4 cellular contexts compared by ENCODE assay signal in the genomic region with DNA sequence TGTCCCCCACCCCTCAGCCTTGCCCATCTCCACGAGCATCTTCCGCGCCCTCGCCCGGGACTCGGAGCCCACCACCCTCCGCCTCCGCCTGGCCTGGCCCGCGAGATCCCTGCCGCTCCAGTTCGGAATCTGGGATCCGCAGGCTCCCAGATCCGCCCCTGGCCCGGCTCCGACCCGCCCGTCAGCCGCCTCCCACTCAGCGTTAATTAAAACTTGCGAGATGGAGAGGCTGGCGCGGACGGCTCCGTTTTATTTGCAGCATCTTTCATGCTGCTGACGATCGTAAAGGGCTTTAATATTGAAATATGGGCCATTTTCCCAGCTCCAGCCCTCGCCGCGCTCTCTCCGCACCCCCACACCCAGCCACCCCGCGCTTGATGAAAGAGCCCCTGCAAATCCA. TPM values are rescaled to one million over a fixed set of nuclear protein-coding genes. Genes with fewer than 3 reads are reported as not detected.
"Had no signal": no experiment of that assay in that cellular context is flagged by ENCODE, and none has a peak within 500 bp of the region (broad histone marks: within the 10 kb centered on the region; RNA-seq: fewer than 3 reads in every experiment).

No MANE protein-coding gene starts in this region.

RNA-seq across cellular contexts. Expression of a gene that starts 53.2 kb away (rescaled TPM):
- total RNA-seq: liver, pulmonary artery endothelial cell, temporal lobe had no signal
- polyA plus RNA-seq: naive thymus-derived CD4-positive, alpha-beta T cell had no signal
